In genomic region chr2:56009758-56010534, GRCh38 we compare ENCODE assay signal across 9 cellular contexts.
DNase-seq lines count a peak whose midpoint lies in the region; ATAC-seq and TF ChIP-seq lines count a peak whose summit lies in the region.
"Had no signal": no experiment of that assay in that cellular context is flagged by ENCODE, and none has a peak within 500 bp of the region (broad histone marks: within the 10 kb centered on the region; RNA-seq: fewer than 3 reads in every experiment).

No MANE protein-coding gene starts in this region.

- H3K9me3 ChIP-seq in SU-DHL-6 (ENCODE audit: insufficient read depth, low read length) (no peaks in the 10 kb centered on the region), iPS-18a (ENCODE audit: control insufficient read depth, low read depth, low read length) (no peaks in the 10 kb centered on the region)

- no peaks in the 10 kb centered on the region for H3K36me3 Mint-ChIP-seq in activated CD4-positive, alpha-beta T cell treated with anti-CD3 and anti-CD28 coated beads for 36 hours (ENCODE audit: low read depth)
- H3K36me3 Mint-ChIP-seq: memory B cell had no signal

- H3K9ac ChIP-seq in SU-DHL-6 (ENCODE audit: low read length): no peak overlapping the region
- H3K9ac ChIP-seq in iPS-18a (ENCODE audit: low read length): peak overlapping the region; percentile 54

- ATAC-seq in GM18909 (IDR thresholded peaks at IDR 0.05; ENCODE audit: poor library complexity, unreplicated experiment) (no peak), HG03135 (IDR thresholded peaks at IDR 0.05; ENCODE audit: unreplicated experiment) (no peak), GM19455 (IDR thresholded peaks at IDR 0.05; ENCODE audit: unreplicated experiment) (no peak)
- no peak for ATAC-seq in activated CD4-positive, alpha-beta T cell treated with anti-CD3 and anti-CD28 coated beads for 36 hours

- H3K27me3 ChIP-seq in SU-DHL-6 (ENCODE audit: low read length) (no peaks in the 10 kb centered on the region), iPS-18a (ENCODE audit: control insufficient read depth, insufficient read depth, low read length) (no peaks in the 10 kb centered on the region)

- H3K4me3 ChIP-seq in SU-DHL-6 (ENCODE audit: insufficient read depth, low read length, poor library complexity, severe bottlenecking) (no peak overlapping the region), iPS-18a (ENCODE audit: low read length) (no peak overlapping the region)

- H3K27ac ChIP-seq in SU-DHL-6 (ENCODE audit: low read depth, low read length) (no peak overlapping the region), iPS-18a (ENCODE audit: low read length) (no peak overlapping the region)

- no peaks in the 10 kb centered on the region for H3K4me1 Mint-ChIP-seq in activated CD4-positive, alpha-beta T cell treated with anti-CD3 and anti-CD28 coated beads for 36 hours
- H3K4me1 Mint-ChIP-seq: memory B cell had no signal

- intact Hi-C loops in activated CD4-positive, alpha-beta T cell treated with anti-CD3 and anti-CD28 coated beads for 36 hours (cut with DNase I, micrococcal nuclease): loop anchor here in 1 of 2 experiments (1.0 kb wide), 1 partner anchor 292 kb away; no protein-coding TSS in a partner anchor

- peak; percentile 52 for TF ChIP-seq CTCF in LNCAP (IDR thresholded peaks at IDR 0.05)
- peak; percentile 31 for TF ChIP-seq CTCF in SU-DHL-6 (IDR thresholded peaks at IDR 0.05; ENCODE audit: insufficient read depth, low read length, poor library complexity, severe bottlenecking)

- CTCF ChIA-PET in activated CD4-positive, alpha-beta T cell treated with anti-CD3 and anti-CD28 coated beads for 36 hours (lab: Charles Lee): interaction anchor here (0.7 kb wide), 1 partner anchor 227 kb away, joined by 3 read pairs; no protein-coding TSS in a partner anchor

- H3K4me1 ChIP-seq in iPS-18a (ENCODE audit: control insufficient read depth, low read depth, low read length): peaks cover 15% of the 10 kb centered on the region

- no peak overlapping the region for H2AFZ ChIP-seq in SU-DHL-6 (ENCODE audit: low read depth, low read length, severe bottlenecking)

- H3K4me3 Mint-ChIP-seq in activated CD4-positive, alpha-beta T cell treated with anti-CD3 and anti-CD28 coated beads for 36 hours: no peak overlapping the region
- H3K4me3 Mint-ChIP-seq: memory B cell had no signal

- no peaks in the 10 kb centered on the region for H3K79me2 ChIP-seq in SU-DHL-6 (ENCODE audit: insufficient read depth, low read length)

- H3K27me3 Mint-ChIP-seq in activated CD4-positive, alpha-beta T cell treated with anti-CD3 and anti-CD28 coated beads for 36 hours: no peaks in the 10 kb centered on the region

- no peaks in the 10 kb centered on the region for H3F3A ChIP-seq in SU-DHL-6 (ENCODE audit: insufficient read depth)

- H3K36me3 ChIP-seq in SU-DHL-6 (ENCODE audit: low read length): no peaks in the 10 kb centered on the region
- no peaks in the 10 kb centered on the region for H3K36me3 ChIP-seq in iPS-18a (ENCODE audit: control insufficient read depth, low read depth, low read length)

- H3K9me3 Mint-ChIP-seq in activated CD4-positive, alpha-beta T cell treated with anti-CD3 and anti-CD28 coated beads for 36 hours (ENCODE audit: low read depth): no peaks in the 10 kb centered on the region
- H3K9me3 Mint-ChIP-seq: memory B cell had no signal

- no peaks in the 10 kb centered on the region for H4K20me1 ChIP-seq in SU-DHL-6 (ENCODE audit: low read depth, low read length)

- peak; percentile 43 for DNase-seq in DMS114 treated with DMSO at 0.1 percent for 48 hours (lab: John Stamatoyannopoulos, UW; ENCODE audit: unreplicated experiment)
- DNase-seq in activated CD4-positive, alpha-beta T cell treated with anti-CD3 and anti-CD28 coated beads for 36 hours: no peak

- no peak overlapping the region for H3K27ac Mint-ChIP-seq in activated CD4-positive, alpha-beta T cell treated with anti-CD3 and anti-CD28 coated beads for 36 hours
- H3K27ac Mint-ChIP-seq: memory B cell had no signal

- POLR2A ChIA-PET in activated CD4-positive, alpha-beta T cell treated with anti-CD3 and anti-CD28 coated beads for 36 hours (lab: Charles Lee): no interaction called here

- H3K9me2 ChIP-seq in SU-DHL-6 (replicated peaks; ENCODE audit: insufficient read depth, low read length): no peaks in the 10 kb centered on the region

- H3K4me2 ChIP-seq in SU-DHL-6 (ENCODE audit: low read depth, low read length, poor library complexity, severe bottlenecking): no peak overlapping the region
